Comparison of ENCODE assay signal across 8 cellular contexts in genomic region chr17:17001874-17002520, GRCh38. TPM values are rescaled to one million over a fixed set of nuclear protein-coding genes. Genes with fewer than 3 reads are reported as not detected.
DNase-seq lines count a peak whose midpoint lies in the region; FAIRE-seq and TF ChIP-seq lines count a peak whose summit lies in the region.

No MANE protein-coding gene starts in this region.

- no peak overlapping the region for H3K4me3 Mint-ChIP-seq in endodermal cell

- H3K9me3 ChIP-seq in endodermal cell (ENCODE audit: control insufficient read depth, low read length) = no peaks in the 10 kb centered on the region

- no peak overlapping the region for H3K27ac ChIP-seq in endodermal cell (ENCODE audit: low read depth, low read length)

- peak; percentile 94 for DNase-seq in GM12891 (ENCODE audit: insufficient read length, low spot score)
- DNase-seq in HK-2 (ENCODE audit: unreplicated experiment) = peak; percentile 72
- peak; percentile 59 for DNase-seq in NOMO-1 treated with DMSO at 0.1 percent for 48 hours (lab: John Stamatoyannopoulos, UW; ENCODE audit: unreplicated experiment)
- DNase-seq in activated CD8-positive, alpha-beta memory T cell treated with anti-CD3 and anti-CD28 coated beads for 4 hours (ENCODE audit: low read depth in 2 of 2) = peak; percentile 49 to 58
- peak; percentile 97 for DNase-seq in endodermal cell
- peak; percentile 65 for DNase-seq in middle frontal gyrus (ENCODE audit: extremely low spot score, low spot score)
- DNase-seq in stimulated activated CD8-positive, alpha-beta memory T cell treated with anti-CD3 and anti-CD28 coated beads, Interleukin-7, amount 100 ng/mL, for 1 hour (ENCODE audit: low read depth in 2 of 2) = peak; percentile 51 to 64
- no peak for DNase-seq in NCI-H128 (lab: John Stamatoyannopoulos, UW; ENCODE audit: unreplicated experiment)

- H3K4me1 ChIP-seq in endodermal cell (ENCODE audit: control insufficient read depth, insufficient read depth, low read length) = peaks cover 5% of the 10 kb centered on the region

- no peak overlapping the region for H3K4me3 ChIP-seq in endodermal cell (ENCODE audit: low read length)

- H3K9me3 Mint-ChIP-seq in endodermal cell = no peaks in the 10 kb centered on the region

- H3K9ac ChIP-seq in endodermal cell (ENCODE audit: extremely low read depth, low read length, poor library complexity, severe bottlenecking) = no peak overlapping the region

- no peaks in the 10 kb centered on the region for H3K27me3 ChIP-seq in endodermal cell (ENCODE audit: control insufficient read depth, insufficient read depth, low read length, poor library complexity, severe bottlenecking)

- TF ChIP-seq CTCF in endodermal cell (conservative IDR thresholded peaks at IDR 0.05) = peak; percentile 99

- no peak for TF ChIP-seq POLR2A in GM12891 (IDR thresholded peaks at IDR 0.05; ENCODE audit: low read depth, low read length)

- no peaks in the 10 kb centered on the region for H3K36me3 Mint-ChIP-seq in endodermal cell (ENCODE audit: low read depth)

- 34 to 100% methylated on average over 5 to 22 of the region's 22 CpGs for WGBS in endodermal cell (ENCODE audit: insufficient coverage in 1 of 2, insufficient read length in 1 of 2), 2 experiments

- peaks cover 12% of the 10 kb centered on the region for H3K4me1 Mint-ChIP-seq in endodermal cell

- peak; percentile 95 for FAIRE-seq in GM12891 (lab: Jason Lieb, UNC)

- H3K27me3 Mint-ChIP-seq in endodermal cell (ENCODE audit: insufficient read depth) = no peaks in the 10 kb centered on the region

- H3K27ac Mint-ChIP-seq in endodermal cell = no peak overlapping the region

- H3K36me3 ChIP-seq in endodermal cell (ENCODE audit: control insufficient read depth, insufficient read depth, low read length) = no peaks in the 10 kb centered on the region

TF ChIP-seq in GM12891, 5 proteins besides CTCF, POLR2A, EP300 and RAD21:
- no peak for TF ChIP-seq POU2F2 (IDR thresholded peaks at IDR 0.05; ENCODE audit: low read depth, low read length)
- TF ChIP-seq PAX5 (IDR thresholded peaks at IDR 0.05; ENCODE audit: insufficient read depth, low read length, severe bottlenecking) = no peak
- no peak for TF ChIP-seq SPI1 (IDR thresholded peaks at IDR 0.05; ENCODE audit: low read depth, low read length)

RNA-seq across cellular contexts. Expression of gene TNFRSF13B, which starts 30.1 kb away (rescaled TPM):
- 125 TPM for polyA plus RNA-seq in GM12891 (2012; ENCODE audit: low read depth, missing spikeins)
- 1 to 10 TPM in 1 of 2 donors, under 1 TPM in 1; 0.97 to 1.6 TPM for total RNA-seq in endodermal cell
- 0.21 TPM for polyA plus RNA-seq in endodermal cell (2013, experiment 1 of 2)
- 0.33 TPM for polyA plus RNA-seq in endodermal cell (2013, experiment 2 of 2)

RNA-seq across cellular contexts. Expression of gene MPRIP, which starts 40.3 kb away (rescaled TPM):
- polyA plus RNA-seq in GM12891 (2012; ENCODE audit: low read depth, missing spikeins) = 68.5 TPM
- 100 to 1,000 TPM; 154 to 155 TPM for total RNA-seq in endodermal cell
- polyA plus RNA-seq in endodermal cell (2013, experiment 1 of 2) = 126 TPM
- polyA plus RNA-seq in endodermal cell (2013, experiment 2 of 2) = 112 TPM
